8 cellular contexts compared by ENCODE assay signal in genomic region chr17:5468075-5468473, GRCh38. TPM values are rescaled to one million over a fixed set of nuclear protein-coding genes. Genes with fewer than 3 reads are reported as not detected.
DNase-seq lines count a peak whose midpoint lies in the region; ATAC-seq and TF ChIP-seq lines count a peak whose summit lies in the region.

No MANE protein-coding gene starts in this region.

- CTCF ChIA-PET in GM10248 (lab: Yijun Ruan, JAX): interaction anchor here (1.8 kb wide), 1 partner anchor 29 kb away, joined by 7 read pairs; the partner anchor contains the start of gene C1QBP

- H3K9me3 ChIP-seq in heart right ventricle (no peaks in the 10 kb centered on the region), skeletal muscle satellite cell (replicated peaks; ENCODE audit: low read length) (no peaks in the 10 kb centered on the region)

- peak overlapping the region; percentile 89 for H3K9ac ChIP-seq in skeletal muscle satellite cell (ENCODE audit: low read depth, low read length)

- POLR2A ChIA-PET in GM10248 (lab: Yijun Ruan, JAX): interaction anchor here (1.9 kb wide), 1 partner anchor 18 kb away, joined by 12 read pairs; the partner anchor contains the start of genes DERL2 and MIS12

- H3K4me1 ChIP-seq in heart right ventricle (peaks cover 0 to 26% (median 22%) of the 10 kb centered on the region in 9 donors), skeletal muscle satellite cell (ENCODE audit: control insufficient read depth, insufficient read depth, low read length) (peaks cover 14% of the 10 kb centered on the region)

- H3K4me2 ChIP-seq in skeletal muscle satellite cell (ENCODE audit: low read length): peak overlapping the region; percentile 95

- DNase-seq in GM10248 (ENCODE audit: extremely low spot score) (peak; percentile 34), heart right ventricle (no peak), NCI-H2107 (lab: John Stamatoyannopoulos, UW) (no peak), NCI-H1694 treated with DMSO at 0.1 percent for 48 hours (lab: John Stamatoyannopoulos, UW) (no peak), hippocampal formation (lab: John Stamatoyannopoulos, UW) (no peak)
- DNase-seq in activated T-cell treated with anti-CD3 and anti-CD28 coated beads, Interleukin-2, amount 50 U/mL, for 1 hour: peak; percentile 29

- TF ChIP-seq CTCF in GM10248 (IDR thresholded peaks at IDR 0.05; ENCODE audit: control extremely low read depth, extremely low read depth, low read depth, missing control alignments) (no peak), heart right ventricle (IDR thresholded peaks at IDR 0.05) (no peak)

- H3K36me3 ChIP-seq in heart right ventricle (peaks cover 0 to 23% (median 4%) of the 10 kb centered on the region in 9 donors), skeletal muscle satellite cell (ENCODE audit: insufficient read depth, low read length) (peaks cover 16% of the 10 kb centered on the region)

- intact Hi-C loops in heart right ventricle (cut with DNase I): no loop called here

- H3K27ac ChIP-seq in heart right ventricle: peak overlapping the region in 8 of 10 donors; percentile 81 to 87 (median 83)

- H3K27me3 ChIP-seq in heart right ventricle (no peaks in the 10 kb centered on the region), skeletal muscle satellite cell (ENCODE audit: control insufficient read depth, insufficient read depth, low read length) (no peaks in the 10 kb centered on the region)

- ATAC-seq in HG03139 (IDR thresholded peaks at IDR 0.05; ENCODE audit: unreplicated experiment) (peak; percentile 12), heart right ventricle (peak in 6 of 8 donors; percentile 8 to 44 (median 12))

- 1% methylated on average over 17 of the region's 17 CpGs for WGBS in heart right ventricle, 2 donors

- H3K4me3 ChIP-seq in heart right ventricle (peak overlapping the region; percentile 68 to 98 (median 88)), skeletal muscle satellite cell (ENCODE audit: low read length) (peak overlapping the region; percentile 99)

RNA-seq across cellular contexts. Expression of gene DHX33, which starts 0.7 kb away (rescaled TPM):
- 1 to 10 TPM; 4.9 to 8.6 (median 6.7) TPM for total RNA-seq in heart right ventricle
- polyA plus RNA-seq in heart right ventricle: 1 to 10 TPM; 3.0 to 4.1 TPM
- 17.0 TPM in 2 replicates for total RNA-seq in skeletal muscle satellite cell (2012; rRNA removed)

RNA-seq across cellular contexts. Expression of gene DERL2, which starts 17.9 kb away (rescaled TPM):
- total RNA-seq in heart right ventricle: 10 to 100 TPM; 18.4 to 41.7 (median 27.2) TPM
- polyA plus RNA-seq in heart right ventricle: 10 to 100 TPM; 41.9 to 57.2 TPM
- 23.6 and 38.2 TPM in 2 replicates for total RNA-seq in skeletal muscle satellite cell (2012; rRNA removed)

RNA-seq across cellular contexts. Expression of gene MIS12, which starts 18.3 kb away (rescaled TPM):
- 10 to 100 TPM in 3 of 10 donors, 1 to 10 TPM in 7; 6.6 to 13.2 (median 9.4) TPM for total RNA-seq in heart right ventricle
- 10 to 100 TPM in 1 of 2 donors, 1 to 10 TPM in 1; 9.5 to 13.0 TPM for polyA plus RNA-seq in heart right ventricle
- total RNA-seq in skeletal muscle satellite cell (2012; rRNA removed): 10.6 and 17.3 TPM in 2 replicates

RNA-seq across cellular contexts. Expression of gene C1QBP, which starts 29.1 kb away (rescaled TPM):
- 100 to 1,000 TPM; 101 to 144 (median 137) TPM for total RNA-seq in heart right ventricle
- 100 to 1,000 TPM in 1 of 2 donors, 10 to 100 TPM in 1; 59.9 to 159 TPM for polyA plus RNA-seq in heart right ventricle
- 379 and 387 TPM in 2 replicates for total RNA-seq in skeletal muscle satellite cell (2012; rRNA removed)

RNA-seq across cellular contexts. Expression of gene RPAIN, which starts 48.1 kb away (rescaled TPM):
- total RNA-seq in heart right ventricle: 10 to 100 TPM; 22.6 to 36.1 (median 29.0) TPM
- 10 to 100 TPM; 30.0 to 47.0 TPM for polyA plus RNA-seq in heart right ventricle
- total RNA-seq in skeletal muscle satellite cell (2012; rRNA removed): 20.0 and 21.4 TPM in 2 replicates

Comparison
In these comparisons a context has a peak if more than half of its experiments do, and no peak if none do; other contexts are left out.
1. DNase-seq: peak in GM10248 (single experiment) and activated T-cell treated with anti-CD3 and anti-CD28 coated beads, Interleukin-2, amount 50 U/mL, for 1 hour (single experiment); none in heart right ventricle (0 of 2), NCI-H2107 (single experiment), NCI-H1694 treated with DMSO at 0.1 percent for 48 hours (single experiment) and hippocampal formation (0 of 2).